In genomic region chr1:31788138-31788824, GRCh38 we compare ENCODE assay signal across 8 cellular contexts.
A peak's percentile ranks its signal among the peaks of the same experiment; 100 is the strongest.
DNase-seq lines count a peak whose midpoint lies in the region; ATAC-seq and TF ChIP-seq lines count a peak whose summit lies in the region.

No MANE protein-coding gene starts in this region.

- peak overlapping the region; percentile 83 to 85 for H3K9ac ChIP-seq in mucosa of rectum (ENCODE audit: low read depth in 1 of 2, low read length in 2 of 2)

- DNase-seq in C1 segment of cervical spinal cord (lab: John Stamatoyannopoulos, UW) (peak in 13 of 14 donors; percentile 67 to 92 (median 88)), HK-2 (ENCODE audit: unreplicated experiment) (peak; percentile 91), OCI-M1 (lab: John Stamatoyannopoulos, UW) (peak; percentile 87), activated T-cell treated with anti-CD3 and anti-CD28 coated beads for 48 hours (ENCODE audit: low read depth) (peak; percentile 91), erythroblast (lab: John Stamatoyannopoulos, UW) (peak; percentile 88 to 92)
- DNase-seq in stimulated activated CD8-positive, alpha-beta memory T cell treated with anti-CD3 and anti-CD28 coated beads, Interleukin-4, amount 100 ng/mL, for 24 hours (ENCODE audit: low read depth) = peak; percentile 89

- H3K4me1 ChIP-seq in mucosa of rectum (ENCODE audit: control insufficient read depth in 2 of 2, insufficient read depth in 2 of 2, low read length in 2 of 2) = peaks cover 3 to 8% of the 10 kb centered on the region in 2 donors

- peak overlapping the region; percentile 89 for H3K27ac ChIP-seq in mucosa of rectum (ENCODE audit: low read depth in 2 of 2, low read length in 2 of 2)

- H3K4me3 ChIP-seq in mucosa of rectum (ENCODE audit: low read length in 2 of 2) = peak overlapping the region; percentile 88 to 90

- TF ChIP-seq POLR2A in erythroblast (IDR thresholded peaks at IDR 0.05; ENCODE audit: low read length) = peak; percentile 61

- no peaks in the 10 kb centered on the region for H3K9me3 ChIP-seq in mucosa of rectum (ENCODE audit: control insufficient read depth in 2 of 2, low read length in 2 of 2)

- H3K36me3 ChIP-seq in mucosa of rectum (ENCODE audit: control insufficient read depth in 2 of 2, insufficient read depth in 2 of 2, low read length in 2 of 2) = no peaks in the 10 kb centered on the region

- ATAC-seq in GM19372 (IDR thresholded peaks at IDR 0.05; ENCODE audit: low read depth, unreplicated experiment) = peak; percentile 67

- no peaks in the 10 kb centered on the region for H3K27me3 ChIP-seq in mucosa of rectum (ENCODE audit: control insufficient read depth in 2 of 2, insufficient read depth in 2 of 2, low read length in 2 of 2)

Comparison
In these comparisons a context has a peak if more than half of its experiments do, and no peak if none do; other contexts are left out.
1. Peak in every context shown above with its lines: DNase-seq, ATAC-seq, H3K4me3 ChIP-seq and H3K27ac ChIP-seq.